In the genomic region with DNA sequence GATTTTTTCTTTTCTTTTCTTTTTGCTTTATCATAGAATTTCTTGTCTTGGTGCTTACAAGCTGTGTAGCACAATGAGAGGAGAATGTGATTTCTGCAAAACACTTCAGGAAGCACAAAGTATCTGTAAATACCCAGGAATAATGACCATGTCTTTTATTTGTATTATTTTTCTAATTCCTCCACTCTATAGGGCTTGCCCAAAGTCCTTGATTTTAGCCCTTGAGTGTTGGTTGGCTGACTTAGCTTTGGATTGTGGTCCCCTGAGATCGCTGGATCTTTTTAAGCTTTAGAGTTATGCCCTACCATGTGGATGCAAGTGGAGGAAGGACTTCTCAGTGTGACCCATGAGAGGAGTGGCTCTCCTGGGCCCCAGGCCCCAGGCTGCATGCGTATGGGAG, we compare ENCODE assay signal across 3 cellular contexts. TPM values are rescaled to one million over a fixed set of nuclear protein-coding genes. Genes with fewer than 3 reads are reported as not detected.
"Had no signal": no experiment of that assay in that cellular context is flagged by ENCODE, and none has a peak within 500 bp of the region (broad histone marks: within the 10 kb centered on the region; RNA-seq: fewer than 3 reads in every experiment).

No MANE protein-coding gene starts in this region.

RNA-seq across cellular contexts. Expression of a gene that starts 52.2 kb away (rescaled TPM):
- total RNA-seq: H1, H7, H9 had no signal
- polyA plus RNA-seq: H1 had no signal
